Comparison of ENCODE assay signal across 1 cellular context in genomic region chr14:101732128-101732527, GRCh38.
TF ChIP-seq lines count a peak whose summit lies in the region.

No MANE protein-coding gene starts in this region.

TF ChIP-seq in K562, 482 proteins besides CTCF, POLR2A, EP300 and RAD21 (continued from another document and continues in another):
- TF ChIP-seq, protein P1, sequence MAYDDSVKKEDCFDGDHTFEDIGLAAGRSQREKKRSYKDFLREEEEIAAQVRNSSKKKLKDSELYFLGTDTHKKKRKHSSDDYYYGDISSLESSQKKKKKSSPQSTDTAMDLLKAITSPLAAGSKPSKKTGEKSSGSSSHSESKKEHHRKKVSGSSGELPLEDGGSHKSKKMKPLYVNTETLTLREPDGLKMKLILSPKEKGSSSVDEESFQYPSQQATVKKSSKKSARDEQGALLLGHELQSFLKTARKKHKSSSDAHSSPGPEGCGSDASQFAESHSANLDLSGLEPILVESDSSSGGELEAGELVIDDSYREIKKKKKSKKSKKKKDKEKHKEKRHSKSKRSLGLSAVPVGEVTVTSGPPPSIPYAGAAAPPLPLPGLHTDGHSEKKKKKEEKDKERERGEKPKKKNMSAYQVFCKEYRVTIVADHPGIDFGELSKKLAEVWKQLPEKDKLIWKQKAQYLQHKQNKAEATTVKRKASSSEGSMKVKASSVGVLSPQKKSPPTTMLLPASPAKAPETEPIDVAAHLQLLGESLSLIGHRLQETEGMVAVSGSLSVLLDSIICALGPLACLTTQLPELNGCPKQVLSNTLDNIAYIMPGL (CRISPR knock-in tag; IDR thresholded peaks at IDR 0.05): no peak
- TF ChIP-seq ELF2 (CRISPR knock-in tag; IDR thresholded peaks at IDR 0.05): no peak
- no peak for TF ChIP-seq ZNF780A (CRISPR knock-in tag; IDR thresholded peaks at IDR 0.05)
- no peak for TF ChIP-seq RBM34 (IDR thresholded peaks at IDR 0.05; ENCODE audit: borderline replicate concordance, insufficient read depth, low read length)
- TF ChIP-seq XRCC4 (IDR thresholded peaks at IDR 0.05; ENCODE audit: extremely low read depth, insufficient read depth, insufficient read length): no peak
- no peak for TF ChIP-seq CHD2 (IDR thresholded peaks at IDR 0.05; ENCODE audit: low read depth, low read length)
- TF ChIP-seq, protein P2, sequence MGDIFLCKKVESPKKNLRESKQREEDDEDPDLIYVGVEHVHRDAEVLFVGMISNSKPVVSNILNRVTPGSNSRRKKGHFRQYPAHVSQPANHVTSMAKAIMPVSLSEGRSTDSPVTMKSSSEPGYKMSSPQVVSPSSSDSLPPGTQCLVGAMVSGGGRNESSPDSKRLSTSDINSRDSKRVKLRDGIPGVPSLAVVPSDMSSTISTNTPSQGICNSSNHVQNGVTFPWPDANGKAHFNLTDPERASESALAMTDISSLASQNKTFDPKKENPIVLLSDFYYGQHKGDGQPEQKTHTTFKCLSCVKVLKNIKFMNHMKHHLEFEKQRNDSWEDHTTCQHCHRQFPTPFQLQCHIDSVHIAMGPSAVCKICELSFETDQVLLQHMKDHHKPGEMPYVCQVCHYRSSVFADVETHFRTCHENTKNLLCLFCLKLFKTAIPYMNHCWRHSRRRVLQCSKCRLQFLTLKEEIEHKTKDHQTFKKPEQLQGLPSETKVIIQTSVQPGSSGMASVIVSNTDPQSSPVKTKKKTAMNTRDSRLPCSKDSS (IDR thresholded peaks at IDR 0.05; ENCODE audit: low read depth, partially characterized antibody): no peak
- no peak for TF ChIP-seq IFI16 (CRISPR knock-in tag; IDR thresholded peaks at IDR 0.05)
- no peak for TF ChIP-seq ZNF830 (CRISPR knock-in tag; IDR thresholded peaks at IDR 0.05)
- no peak for TF ChIP-seq TFAM (CRISPR knock-in tag; conservative IDR thresholded peaks at IDR 0.05)
- no peak for TF ChIP-seq SRSF7 (optimal IDR thresholded peaks at IDR 0.05; ENCODE audit: low read depth, low read length)
- peak; percentile 31; the same call in 1 of the 2 replicates for TF ChIP-seq SMARCE1 (IDR thresholded peaks at IDR 0.05)
- TF ChIP-seq ZC3H11A (IDR thresholded peaks at IDR 0.05; ENCODE audit: low read depth, low read length): no peak
- TF ChIP-seq SETDB1 (IDR thresholded peaks at IDR 0.05; ENCODE audit: low read length): no peak
- no peak for TF ChIP-seq TRIM25 (IDR thresholded peaks at IDR 0.05; ENCODE audit: borderline replicate concordance)
- TF ChIP-seq ELK3 (CRISPR knock-in tag; IDR thresholded peaks at IDR 0.05): no peak
- TF ChIP-seq RFX7 (CRISPR knock-in tag; IDR thresholded peaks at IDR 0.05): no peak
- TF ChIP-seq ZNF512 (tag; IDR thresholded peaks at IDR 0.05): no peak
- no peak for TF ChIP-seq ZNF79 (CRISPR knock-in tag; IDR thresholded peaks at IDR 0.05; ENCODE audit: low read depth)
- TF ChIP-seq EHMT2 (IDR thresholded peaks at IDR 0.05): no peak
- TF ChIP-seq, protein P3, sequence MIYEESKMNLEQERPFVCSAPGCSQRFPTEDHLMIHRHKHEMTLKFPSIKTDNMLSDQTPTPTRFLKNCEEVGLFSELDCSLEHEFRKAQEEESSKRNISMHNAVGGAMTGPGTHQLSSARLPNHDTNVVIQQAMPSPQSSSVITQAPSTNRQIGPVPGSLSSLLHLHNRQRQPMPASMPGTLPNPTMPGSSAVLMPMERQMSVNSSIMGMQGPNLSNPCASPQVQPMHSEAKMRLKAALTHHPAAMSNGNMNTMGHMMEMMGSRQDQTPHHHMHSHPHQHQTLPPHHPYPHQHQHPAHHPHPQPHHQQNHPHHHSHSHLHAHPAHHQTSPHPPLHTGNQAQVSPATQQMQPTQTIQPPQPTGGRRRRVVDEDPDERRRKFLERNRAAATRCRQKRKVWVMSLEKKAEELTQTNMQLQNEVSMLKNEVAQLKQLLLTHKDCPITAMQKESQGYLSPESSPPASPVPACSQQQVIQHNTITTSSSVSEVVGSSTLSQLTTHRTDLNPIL (CRISPR knock-in tag; IDR thresholded peaks at IDR 0.05): no peak
- no peak for TF ChIP-seq ZNF316 (IDR thresholded peaks at IDR 0.05)
- TF ChIP-seq, protein P4, sequence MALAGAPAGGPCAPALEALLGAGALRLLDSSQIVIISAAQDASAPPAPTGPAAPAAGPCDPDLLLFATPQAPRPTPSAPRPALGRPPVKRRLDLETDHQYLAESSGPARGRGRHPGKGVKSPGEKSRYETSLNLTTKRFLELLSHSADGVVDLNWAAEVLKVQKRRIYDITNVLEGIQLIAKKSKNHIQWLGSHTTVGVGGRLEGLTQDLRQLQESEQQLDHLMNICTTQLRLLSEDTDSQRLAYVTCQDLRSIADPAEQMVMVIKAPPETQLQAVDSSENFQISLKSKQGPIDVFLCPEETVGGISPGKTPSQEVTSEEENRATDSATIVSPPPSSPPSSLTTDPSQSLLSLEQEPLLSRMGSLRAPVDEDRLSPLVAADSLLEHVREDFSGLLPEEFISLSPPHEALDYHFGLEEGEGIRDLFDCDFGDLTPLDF (CRISPR knock-in tag; IDR thresholded peaks at IDR 0.05): no peak
- no peak for TF ChIP-seq ELF4 (CRISPR knock-in tag; IDR thresholded peaks at IDR 0.05)
- TF ChIP-seq ZNF274 (IDR thresholded peaks at IDR 0.05; ENCODE audit: borderline replicate concordance, low read depth, low read length): no peak
- no peak for TF ChIP-seq HDAC6 (IDR thresholded peaks at IDR 0.05; ENCODE audit: low read depth, low read length)
- TF ChIP-seq TGIF2 (CRISPR knock-in tag; IDR thresholded peaks at IDR 0.05): no peak
- no peak for TF ChIP-seq POLR2H (tag; IDR thresholded peaks at IDR 0.05; ENCODE audit: low read depth)
- no peak for TF ChIP-seq ZNF696 (CRISPR knock-in tag; conservative IDR thresholded peaks at IDR 0.05)
- no peak for TF ChIP-seq ZNF140 (CRISPR knock-in tag; IDR thresholded peaks at IDR 0.05)
- TF ChIP-seq, protein P5, sequence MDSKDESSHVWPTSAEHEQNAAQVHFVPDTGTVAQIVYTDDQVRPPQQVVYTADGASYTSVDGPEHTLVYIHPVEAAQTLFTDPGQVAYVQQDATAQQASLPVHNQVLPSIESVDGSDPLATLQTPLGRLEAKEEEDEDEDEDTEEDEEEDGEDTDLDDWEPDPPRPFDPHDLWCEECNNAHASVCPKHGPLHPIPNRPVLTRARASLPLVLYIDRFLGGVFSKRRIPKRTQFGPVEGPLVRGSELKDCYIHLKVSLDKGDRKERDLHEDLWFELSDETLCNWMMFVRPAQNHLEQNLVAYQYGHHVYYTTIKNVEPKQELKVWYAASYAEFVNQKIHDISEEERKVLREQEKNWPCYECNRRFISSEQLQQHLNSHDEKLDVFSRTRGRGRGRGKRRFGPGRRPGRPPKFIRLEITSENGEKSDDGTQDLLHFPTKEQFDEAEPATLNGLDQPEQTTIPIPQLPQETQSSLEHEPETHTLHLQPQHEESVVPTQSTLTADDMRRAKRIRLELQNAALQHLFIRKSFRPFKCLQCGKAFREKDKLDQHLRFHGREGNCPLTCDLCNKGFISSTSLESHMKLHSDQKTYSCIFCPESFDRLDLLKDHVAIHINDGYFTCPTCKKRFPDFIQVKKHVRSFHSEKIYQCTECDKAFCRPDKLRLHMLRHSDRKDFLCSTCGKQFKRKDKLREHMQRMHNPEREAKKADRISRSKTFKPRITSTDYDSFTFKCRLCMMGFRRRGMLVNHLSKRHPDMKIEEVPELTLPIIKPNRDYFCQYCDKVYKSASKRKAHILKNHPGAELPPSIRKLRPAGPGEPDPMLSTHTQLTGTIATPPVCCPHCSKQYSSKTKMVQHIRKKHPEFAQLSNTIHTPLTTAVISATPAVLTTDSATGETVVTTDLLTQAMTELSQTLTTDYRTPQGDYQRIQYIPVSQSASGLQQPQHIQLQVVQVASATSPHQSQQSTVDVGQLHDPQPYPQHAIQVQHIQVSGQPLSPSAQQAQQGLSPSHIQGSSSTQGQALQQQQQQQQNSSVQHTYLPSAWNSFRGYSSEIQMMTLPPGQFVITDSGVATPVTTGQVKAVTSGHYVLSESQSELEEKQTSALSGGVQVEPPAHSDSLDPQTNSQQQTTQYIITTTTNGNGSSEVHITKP (IDR thresholded peaks at IDR 0.05; ENCODE audit: partially characterized antibody): no peak
- TF ChIP-seq SMAD1 (IDR thresholded peaks at IDR 0.05; ENCODE audit: low read depth, low read length, partially characterized antibody): no peak
- no peak for TF ChIP-seq TBP (optimal IDR thresholded peaks at IDR 0.05; ENCODE audit: low read depth, low read length)
- TF ChIP-seq CTBP1 (IDR thresholded peaks at IDR 0.05; ENCODE audit: borderline replicate concordance): no peak
- TF ChIP-seq U2AF2 (optimal IDR thresholded peaks at IDR 0.05; ENCODE audit: low read depth, low read length): no peak
- TF ChIP-seq, protein P6, sequence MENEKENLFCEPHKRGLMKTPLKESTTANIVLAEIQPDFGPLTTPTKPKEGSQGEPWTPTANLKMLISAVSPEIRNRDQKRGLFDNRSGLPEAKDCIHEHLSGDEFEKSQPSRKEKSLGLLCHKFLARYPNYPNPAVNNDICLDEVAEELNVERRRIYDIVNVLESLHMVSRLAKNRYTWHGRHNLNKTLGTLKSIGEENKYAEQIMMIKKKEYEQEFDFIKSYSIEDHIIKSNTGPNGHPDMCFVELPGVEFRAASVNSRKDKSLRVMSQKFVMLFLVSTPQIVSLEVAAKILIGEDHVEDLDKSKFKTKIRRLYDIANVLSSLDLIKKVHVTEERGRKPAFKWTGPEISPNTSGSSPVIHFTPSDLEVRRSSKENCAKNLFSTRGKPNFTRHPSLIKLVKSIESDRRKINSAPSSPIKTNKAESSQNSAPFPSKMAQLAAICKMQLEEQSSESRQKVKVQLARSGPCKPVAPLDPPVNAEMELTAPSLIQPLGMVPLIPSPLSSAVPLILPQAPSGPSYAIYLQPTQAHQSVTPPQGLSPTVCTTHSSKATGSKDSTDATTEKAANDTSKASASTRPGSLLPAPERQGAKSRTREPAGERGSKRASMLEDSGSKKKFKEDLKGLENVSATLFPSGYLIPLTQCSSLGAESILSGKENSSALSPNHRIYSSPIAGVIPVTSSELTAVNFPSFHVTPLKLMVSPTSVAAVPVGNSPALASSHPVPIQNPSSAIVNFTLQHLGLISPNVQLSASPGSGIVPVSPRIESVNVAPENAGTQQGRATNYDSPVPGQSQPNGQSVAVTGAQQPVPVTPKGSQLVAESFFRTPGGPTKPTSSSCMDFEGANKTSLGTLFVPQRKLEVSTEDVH (IDR thresholded peaks at IDR 0.05; ENCODE audit: low read depth, partially characterized antibody): no peak
- no peak for TF ChIP-seq ZNF124 (CRISPR knock-in tag; IDR thresholded peaks at IDR 0.05)
- peak; percentile 94 for TF ChIP-seq CEBPG (CRISPR knock-in tag; IDR thresholded peaks at IDR 0.05)
- peak; percentile 95 to 98 for TF ChIP-seq CEBPG (tag; conservative IDR thresholded peaks at IDR 0.05 in 1 of 2, IDR thresholded peaks at IDR 0.05 in 1 of 2)
- no peak for TF ChIP-seq KAT8 (IDR thresholded peaks at IDR 0.05; ENCODE audit: low read depth)
- no peak for TF ChIP-seq ZNF586 (CRISPR knock-in tag; conservative IDR thresholded peaks at IDR 0.05)
- no peak for TF ChIP-seq MCM5 (IDR thresholded peaks at IDR 0.05; ENCODE audit: low read depth)
- TF ChIP-seq MBD2 (IDR thresholded peaks at IDR 0.05; ENCODE audit: borderline replicate concordance, low read depth): no peak
